Comparison of ENCODE assay signal across 1 cellular context in genomic region chr7:100081535-100082102, GRCh38.
TF ChIP-seq lines count a peak whose summit lies in the region.

TSS of gene ZNF3 (minus strand) at chr7:100081723. CDS start at chr7:100077357, 4,366 bp downstream.

TF ChIP-seq in K562, 482 proteins besides CTCF, POLR2A, EP300 and RAD21 (continued from another document):
- TF ChIP-seq, protein P1, sequence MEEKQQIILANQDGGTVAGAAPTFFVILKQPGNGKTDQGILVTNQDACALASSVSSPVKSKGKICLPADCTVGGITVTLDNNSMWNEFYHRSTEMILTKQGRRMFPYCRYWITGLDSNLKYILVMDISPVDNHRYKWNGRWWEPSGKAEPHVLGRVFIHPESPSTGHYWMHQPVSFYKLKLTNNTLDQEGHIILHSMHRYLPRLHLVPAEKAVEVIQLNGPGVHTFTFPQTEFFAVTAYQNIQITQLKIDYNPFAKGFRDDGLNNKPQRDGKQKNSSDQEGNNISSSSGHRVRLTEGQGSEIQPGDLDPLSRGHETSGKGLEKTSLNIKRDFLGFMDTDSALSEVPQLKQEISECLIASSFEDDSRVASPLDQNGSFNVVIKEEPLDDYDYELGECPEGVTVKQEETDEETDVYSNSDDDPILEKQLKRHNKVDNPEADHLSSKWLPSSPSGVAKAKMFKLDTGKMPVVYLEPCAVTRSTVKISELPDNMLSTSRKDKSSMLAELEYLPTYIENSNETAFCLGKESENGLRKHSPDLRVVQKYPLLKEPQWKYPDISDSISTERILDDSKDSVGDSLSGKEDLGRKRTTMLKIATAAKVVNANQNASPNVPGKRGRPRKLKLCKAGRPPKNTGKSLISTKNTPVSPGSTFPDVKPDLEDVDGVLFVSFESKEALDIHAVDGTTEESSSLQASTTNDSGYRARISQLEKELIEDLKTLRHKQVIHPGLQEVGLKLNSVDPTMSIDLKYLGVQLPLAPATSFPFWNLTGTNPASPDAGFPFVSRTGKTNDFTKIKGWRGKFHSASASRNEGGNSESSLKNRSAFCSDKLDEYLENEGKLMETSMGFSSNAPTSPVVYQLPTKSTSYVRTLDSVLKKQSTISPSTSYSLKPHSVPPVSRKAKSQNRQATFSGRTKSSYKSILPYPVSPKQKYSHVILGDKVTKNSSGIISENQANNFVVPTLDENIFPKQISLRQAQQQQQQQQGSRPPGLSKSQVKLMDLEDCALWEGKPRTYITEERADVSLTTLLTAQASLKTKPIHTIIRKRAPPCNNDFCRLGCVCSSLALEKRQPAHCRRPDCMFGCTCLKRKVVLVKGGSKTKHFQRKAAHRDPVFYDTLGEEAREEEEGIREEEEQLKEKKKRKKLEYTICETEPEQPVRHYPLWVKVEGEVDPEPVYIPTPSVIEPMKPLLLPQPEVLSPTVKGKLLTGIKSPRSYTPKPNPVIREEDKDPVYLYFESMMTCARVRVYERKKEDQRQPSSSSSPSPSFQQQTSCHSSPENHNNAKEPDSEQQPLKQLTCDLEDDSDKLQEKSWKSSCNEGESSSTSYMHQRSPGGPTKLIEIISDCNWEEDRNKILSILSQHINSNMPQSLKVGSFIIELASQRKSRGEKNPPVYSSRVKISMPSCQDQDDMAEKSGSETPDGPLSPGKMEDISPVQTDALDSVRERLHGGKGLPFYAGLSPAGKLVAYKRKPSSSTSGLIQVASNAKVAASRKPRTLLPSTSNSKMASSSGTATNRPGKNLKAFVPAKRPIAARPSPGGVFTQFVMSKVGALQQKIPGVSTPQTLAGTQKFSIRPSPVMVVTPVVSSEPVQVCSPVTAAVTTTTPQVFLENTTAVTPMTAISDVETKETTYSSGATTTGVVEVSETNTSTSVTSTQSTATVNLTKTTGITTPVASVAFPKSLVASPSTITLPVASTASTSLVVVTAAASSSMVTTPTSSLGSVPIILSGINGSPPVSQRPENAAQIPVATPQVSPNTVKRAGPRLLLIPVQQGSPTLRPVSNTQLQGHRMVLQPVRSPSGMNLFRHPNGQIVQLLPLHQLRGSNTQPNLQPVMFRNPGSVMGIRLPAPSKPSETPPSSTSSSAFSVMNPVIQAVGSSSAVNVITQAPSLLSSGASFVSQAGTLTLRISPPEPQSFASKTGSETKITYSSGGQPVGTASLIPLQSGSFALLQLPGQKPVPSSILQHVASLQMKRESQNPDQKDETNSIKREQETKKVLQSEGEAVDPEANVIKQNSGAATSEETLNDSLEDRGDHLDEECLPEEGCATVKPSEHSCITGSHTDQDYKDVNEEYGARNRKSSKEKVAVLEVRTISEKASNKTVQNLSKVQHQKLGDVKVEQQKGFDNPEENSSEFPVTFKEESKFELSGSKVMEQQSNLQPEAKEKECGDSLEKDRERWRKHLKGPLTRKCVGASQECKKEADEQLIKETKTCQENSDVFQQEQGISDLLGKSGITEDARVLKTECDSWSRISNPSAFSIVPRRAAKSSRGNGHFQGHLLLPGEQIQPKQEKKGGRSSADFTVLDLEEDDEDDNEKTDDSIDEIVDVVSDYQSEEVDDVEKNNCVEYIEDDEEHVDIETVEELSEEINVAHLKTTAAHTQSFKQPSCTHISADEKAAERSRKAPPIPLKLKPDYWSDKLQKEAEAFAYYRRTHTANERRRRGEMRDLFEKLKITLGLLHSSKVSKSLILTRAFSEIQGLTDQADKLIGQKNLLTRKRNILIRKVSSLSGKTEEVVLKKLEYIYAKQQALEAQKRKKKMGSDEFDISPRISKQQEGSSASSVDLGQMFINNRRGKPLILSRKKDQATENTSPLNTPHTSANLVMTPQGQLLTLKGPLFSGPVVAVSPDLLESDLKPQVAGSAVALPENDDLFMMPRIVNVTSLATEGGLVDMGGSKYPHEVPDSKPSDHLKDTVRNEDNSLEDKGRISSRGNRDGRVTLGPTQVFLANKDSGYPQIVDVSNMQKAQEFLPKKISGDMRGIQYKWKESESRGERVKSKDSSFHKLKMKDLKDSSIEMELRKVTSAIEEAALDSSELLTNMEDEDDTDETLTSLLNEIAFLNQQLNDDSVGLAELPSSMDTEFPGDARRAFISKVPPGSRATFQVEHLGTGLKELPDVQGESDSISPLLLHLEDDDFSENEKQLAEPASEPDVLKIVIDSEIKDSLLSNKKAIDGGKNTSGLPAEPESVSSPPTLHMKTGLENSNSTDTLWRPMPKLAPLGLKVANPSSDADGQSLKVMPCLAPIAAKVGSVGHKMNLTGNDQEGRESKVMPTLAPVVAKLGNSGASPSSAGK (IDR thresholded peaks at IDR 0.05): peak; percentile 98
- no peak for TF ChIP-seq ZNF124 (CRISPR knock-in tag; IDR thresholded peaks at IDR 0.05)
- TF ChIP-seq TCFL5 (CRISPR knock-in tag; conservative IDR thresholded peaks at IDR 0.05): no peak
- TF ChIP-seq GTF2A2 (tag; IDR thresholded peaks at IDR 0.05): no peak
- TF ChIP-seq ZNF512 (tag; IDR thresholded peaks at IDR 0.05): no peak
- TF ChIP-seq NFXL1 (CRISPR knock-in tag; IDR thresholded peaks at IDR 0.05): no peak
- TF ChIP-seq POLR2AphosphoS2 (IDR thresholded peaks at IDR 0.05; ENCODE audit: low read length): peak; percentile 98
- TF ChIP-seq, protein P2, sequence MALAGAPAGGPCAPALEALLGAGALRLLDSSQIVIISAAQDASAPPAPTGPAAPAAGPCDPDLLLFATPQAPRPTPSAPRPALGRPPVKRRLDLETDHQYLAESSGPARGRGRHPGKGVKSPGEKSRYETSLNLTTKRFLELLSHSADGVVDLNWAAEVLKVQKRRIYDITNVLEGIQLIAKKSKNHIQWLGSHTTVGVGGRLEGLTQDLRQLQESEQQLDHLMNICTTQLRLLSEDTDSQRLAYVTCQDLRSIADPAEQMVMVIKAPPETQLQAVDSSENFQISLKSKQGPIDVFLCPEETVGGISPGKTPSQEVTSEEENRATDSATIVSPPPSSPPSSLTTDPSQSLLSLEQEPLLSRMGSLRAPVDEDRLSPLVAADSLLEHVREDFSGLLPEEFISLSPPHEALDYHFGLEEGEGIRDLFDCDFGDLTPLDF (CRISPR knock-in tag; IDR thresholded peaks at IDR 0.05): peak; percentile 84
- TF ChIP-seq ZBTB26 (CRISPR knock-in tag; IDR thresholded peaks at IDR 0.05): no peak
- TF ChIP-seq, protein P3, sequence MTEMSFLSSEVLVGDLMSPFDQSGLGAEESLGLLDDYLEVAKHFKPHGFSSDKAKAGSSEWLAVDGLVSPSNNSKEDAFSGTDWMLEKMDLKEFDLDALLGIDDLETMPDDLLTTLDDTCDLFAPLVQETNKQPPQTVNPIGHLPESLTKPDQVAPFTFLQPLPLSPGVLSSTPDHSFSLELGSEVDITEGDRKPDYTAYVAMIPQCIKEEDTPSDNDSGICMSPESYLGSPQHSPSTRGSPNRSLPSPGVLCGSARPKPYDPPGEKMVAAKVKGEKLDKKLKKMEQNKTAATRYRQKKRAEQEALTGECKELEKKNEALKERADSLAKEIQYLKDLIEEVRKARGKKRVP (CRISPR knock-in tag; IDR thresholded peaks at IDR 0.05): no peak
- TF ChIP-seq STAT5A (IDR thresholded peaks at IDR 0.05; ENCODE audit: borderline replicate concordance, low read length): peak; percentile 65; the same call in 1 of the 2 replicates
- peak; percentile 7 for TF ChIP-seq PCBP1 (IDR thresholded peaks at IDR 0.05; ENCODE audit: low read depth, low read length, poor library complexity, severe bottlenecking)
- TF ChIP-seq, protein P4, sequence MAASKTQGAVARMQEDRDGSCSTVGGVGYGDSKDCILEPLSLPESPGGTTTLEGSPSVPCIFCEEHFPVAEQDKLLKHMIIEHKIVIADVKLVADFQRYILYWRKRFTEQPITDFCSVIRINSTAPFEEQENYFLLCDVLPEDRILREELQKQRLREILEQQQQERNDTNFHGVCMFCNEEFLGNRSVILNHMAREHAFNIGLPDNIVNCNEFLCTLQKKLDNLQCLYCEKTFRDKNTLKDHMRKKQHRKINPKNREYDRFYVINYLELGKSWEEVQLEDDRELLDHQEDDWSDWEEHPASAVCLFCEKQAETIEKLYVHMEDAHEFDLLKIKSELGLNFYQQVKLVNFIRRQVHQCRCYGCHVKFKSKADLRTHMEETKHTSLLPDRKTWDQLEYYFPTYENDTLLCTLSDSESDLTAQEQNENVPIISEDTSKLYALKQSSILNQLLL (CRISPR knock-in tag; IDR thresholded peaks at IDR 0.05; ENCODE audit: borderline replicate concordance): no peak
- peak; percentile 68 for TF ChIP-seq TCF7 (IDR thresholded peaks at IDR 0.05; ENCODE audit: borderline replicate concordance)
- peak; percentile 96 for TF ChIP-seq RBFOX2 (IDR thresholded peaks at IDR 0.05; ENCODE audit: low read depth, low read length)
- peak; percentile 89 for TF ChIP-seq VEZF1 (CRISPR knock-in tag; IDR thresholded peaks at IDR 0.05)
- peak; percentile 99 for TF ChIP-seq GABPA (tag; conservative IDR thresholded peaks at IDR 0.05; ENCODE audit: low read depth)
- TF ChIP-seq ZFPM2 (CRISPR knock-in tag; IDR thresholded peaks at IDR 0.05): no peak; the same call in 1 of the 2 replicates
- peak in 1 of 2 experiments; percentile 82; a peak in 2 of 4 replicates for TF ChIP-seq SRF (CRISPR knock-in tag; IDR thresholded peaks at IDR 0.05)
- TF ChIP-seq ZFP1 (CRISPR knock-in tag; IDR thresholded peaks at IDR 0.05): no peak
- TF ChIP-seq ZNF224 (CRISPR knock-in tag; IDR thresholded peaks at IDR 0.05): no peak
- no peak for TF ChIP-seq SAFB2 (IDR thresholded peaks at IDR 0.05; ENCODE audit: borderline replicate concordance, low read depth, low read length, severe bottlenecking)
